ENCODE assay signal across 20 cellular contexts in genomic region chr9:5553211-5553610, GRCh38. TPM values are rescaled to one million over a fixed set of nuclear protein-coding genes. Genes with fewer than 3 reads are reported as not detected.
DNase-seq lines count a peak whose midpoint lies in the region; ATAC-seq and TF ChIP-seq lines count a peak whose summit lies in the region.
"Had no signal": no experiment of that assay in that cellular context is flagged by ENCODE, and none has a peak within 500 bp of the region (broad histone marks: within the 10 kb centered on the region; RNA-seq: fewer than 3 reads in every experiment).

No MANE protein-coding gene starts in this region.

- H3K4me1 Mint-ChIP-seq in activated CD4-positive, alpha-beta T cell treated with anti-CD3 and anti-CD28 coated beads for 36 hours: peaks cover 19% of the 10 kb centered on the region

- intact Hi-C loops in activated CD4-positive, alpha-beta T cell treated with anti-CD3 and anti-CD28 coated beads for 36 hours (cut with DNase I, micrococcal nuclease): no loop called here
- intact Hi-C loops in left ventricle myocardium superior (cut with micrococcal nuclease): no loop called here

- no peak overlapping the region for H3K27ac Mint-ChIP-seq in activated CD4-positive, alpha-beta T cell treated with anti-CD3 and anti-CD28 coated beads for 36 hours
- H3K27ac Mint-ChIP-seq: activated T-helper 17 cell treated with anti-CD3 and anti-CD28 coated beads, Interleukin-2, amount 50 U/mL, for 72 hours; mesothelial cell of epicardium had no signal

- H3K36me3 Mint-ChIP-seq in activated CD4-positive, alpha-beta T cell treated with anti-CD3 and anti-CD28 coated beads for 36 hours (ENCODE audit: low read depth): no peaks in the 10 kb centered on the region
- H3K36me3 Mint-ChIP-seq: CD4-positive, CD25-positive, alpha-beta regulatory T cell; mesothelial cell of epicardium had no signal

- CTCF ChIA-PET in activated CD4-positive, alpha-beta T cell treated with anti-CD3 and anti-CD28 coated beads for 36 hours (lab: Charles Lee): no interaction called here

- no peak for TF ChIP-seq CTCF in choroid plexus epithelial cell (conservative IDR thresholded peaks at IDR 0.05; ENCODE audit: low read depth, low read length)

- H3K4me3 ChIP-seq in choroid plexus epithelial cell (ENCODE audit: low read depth, low read length): no peak overlapping the region
- H3K4me3 ChIP-seq: coronary artery had no signal

- peak; percentile 66 for DNase-seq in HT1080 (ENCODE audit: low read depth)
- peak; percentile 72 for DNase-seq in choroid plexus epithelial cell (ENCODE audit: low read depth)
- peak; percentile 60 to 65 for DNase-seq in lung microvascular endothelial cell (ENCODE audit: low read depth in 2 of 2)
- no peak for DNase-seq in activated T-cell treated with anti-CD3 and anti-CD28 coated beads for 4 hours
- DNase-seq in activated CD4-positive, alpha-beta T cell treated with anti-CD3 and anti-CD28 coated beads for 36 hours: no peak
- DNase-seq in left ventricle myocardium superior: no peak
- DNase-seq in NCI-H1105 (lab: John Stamatoyannopoulos, UW): no peak
- DNase-seq: CD4-positive, CD25-positive, alpha-beta regulatory T cell; DND-41; erythroblast; GOT3; hypothalamus; NCI-H1436; NK-92 treated with Interleukin-12 subunit alpha and Interleukin-12 subunit beta, amount 100 ng/mL, for 24 hours; occipital lobe; T-helper 1 cell; WERI-Rb-1 had no signal

- no peaks in the 10 kb centered on the region for H3K9me3 Mint-ChIP-seq in activated CD4-positive, alpha-beta T cell treated with anti-CD3 and anti-CD28 coated beads for 36 hours (ENCODE audit: low read depth)
- H3K9me3 Mint-ChIP-seq: activated T-helper 17 cell treated with anti-CD3 and anti-CD28 coated beads, Interleukin-2, amount 50 U/mL, for 72 hours; mesothelial cell of epicardium had no signal

- H3K4me3 Mint-ChIP-seq in activated CD4-positive, alpha-beta T cell treated with anti-CD3 and anti-CD28 coated beads for 36 hours: no peak overlapping the region
- H3K4me3 Mint-ChIP-seq: activated T-helper 17 cell treated with anti-CD3 and anti-CD28 coated beads, Interleukin-2, amount 50 U/mL, for 72 hours; CD4-positive, CD25-positive, alpha-beta regulatory T cell; mesothelial cell of epicardium had no signal

- POLR2A ChIA-PET in activated CD4-positive, alpha-beta T cell treated with anti-CD3 and anti-CD28 coated beads for 36 hours (lab: Charles Lee): no interaction called here

- ATAC-seq in activated CD4-positive, alpha-beta T cell treated with anti-CD3 and anti-CD28 coated beads for 36 hours: no peak
- ATAC-seq in left ventricle myocardium superior: no peak
- ATAC-seq: activated T-helper 17 cell treated with anti-CD3 and anti-CD28 coated beads, Interleukin-2, amount 50 U/mL, for 72 hours had no signal

- no peaks in the 10 kb centered on the region for H3K27me3 Mint-ChIP-seq in activated CD4-positive, alpha-beta T cell treated with anti-CD3 and anti-CD28 coated beads for 36 hours
- H3K27me3 Mint-ChIP-seq: activated T-helper 17 cell treated with anti-CD3 and anti-CD28 coated beads, Interleukin-2, amount 50 U/mL, for 72 hours; CD4-positive, CD25-positive, alpha-beta regulatory T cell had no signal

RNA-seq across cellular contexts. Expression of gene PDCD1LG2, which starts 42.9 kb away (rescaled TPM):
- 4.0 and 4.5 TPM in 2 replicates for total RNA-seq in HT1080 (2014; rRNA removed; shearing (Covaris generic))
- polyA plus RNA-seq in HT1080 (2015; cell fraction: cytosol; rRNA removed): 2.6 and 4.3 TPM in 2 replicates
- polyA plus RNA-seq in HT1080 (2015; cell fraction: nucleus; rRNA removed): 6.1 and 6.6 TPM in 2 replicates
- total RNA-seq in lung microvascular endothelial cell (1.4 and 1.5 TPM in 2 replicates), left ventricle myocardium superior (2.3 TPM)
- under 1 TPM; 0.43 to 0.81 TPM for total RNA-seq in activated CD4-positive, alpha-beta T cell treated with anti-CD3 and anti-CD28 coated beads for 36 hours
- total RNA-seq: mesothelial cell of epicardium had no signal

Comparison
In these comparisons a context has a peak if more than half of its experiments do, and no peak if none do; other contexts are left out.
1. DNase-seq: peak in HT1080 (single experiment), choroid plexus epithelial cell (single experiment) and lung microvascular endothelial cell (2 of 2); none in activated T-cell treated with anti-CD3 and anti-CD28 coated beads for 4 hours (single experiment), activated CD4-positive, alpha-beta T cell treated with anti-CD3 and anti-CD28 coated beads for 36 hours (single experiment), left ventricle myocardium superior (single experiment) and NCI-H1105 (single experiment).